12 cellular contexts compared by ENCODE assay signal in the genomic region with DNA sequence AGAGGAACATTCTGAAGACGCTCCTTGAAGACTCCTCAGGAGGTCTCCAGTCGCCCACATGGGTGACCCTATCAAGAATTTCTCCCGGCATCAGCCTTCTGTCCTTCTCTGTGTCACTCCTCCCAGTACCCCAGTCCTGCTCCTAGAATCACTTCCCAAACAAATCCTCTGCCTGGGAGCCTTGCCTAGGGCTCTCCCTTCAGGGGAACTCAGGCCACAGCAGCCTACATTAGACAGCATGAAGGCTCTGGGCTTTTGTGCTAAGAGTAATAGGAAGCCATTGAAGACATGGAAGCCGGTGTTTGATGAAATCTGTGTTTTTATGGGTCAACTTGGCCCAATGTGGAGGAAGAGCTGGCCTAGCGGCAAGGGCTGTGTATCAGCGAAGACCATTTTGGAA. TPM values are rescaled to one million over a fixed set of nuclear protein-coding genes. Genes with fewer than 3 reads are reported as not detected.
DNase-seq lines count a peak whose midpoint lies in the region; ATAC-seq, FAIRE-seq and TF ChIP-seq lines count a peak whose summit lies in the region.
"Not testable (repeated sequence)": the region's sequence is repeated elsewhere in the genome, so short reads cannot be mapped to it uniquely, and the experiment has no call there.
"Had no signal": no experiment of that assay in that cellular context is flagged by ENCODE, and none has a peak within 500 bp of the region (broad histone marks: within the 10 kb centered on the region; RNA-seq: fewer than 3 reads in every experiment).

No MANE protein-coding gene starts in this region.

- not testable (repeated sequence) for H3K27ac ChIP-seq in GM23338 (ENCODE audit: low read depth); H1 (ENCODE audit: low read depth, low read length); mesendoderm (ENCODE audit: low read depth, low read length); neural progenitor cell

- not testable (repeated sequence) for H4K5ac ChIP-seq in H1 (ENCODE audit: insufficient read length, low read depth, low read length); mesendoderm (ENCODE audit: low read length)

- H3K9me3 ChIP-seq in H1 (ENCODE audit: insufficient read depth in 2 of 2, low read depth in 1 of 2, low read length in 1 of 2); neural progenitor cell (ENCODE audit: low read depth): not testable (repeated sequence)

- not testable (repeated sequence) for H2BK12ac ChIP-seq in H1 (ENCODE audit: low read depth, low read length)

- H3K79me2 ChIP-seq in GM23338 (replicated peaks; ENCODE audit: insufficient read depth); H1 (ENCODE audit: control insufficient read depth in 1 of 2, insufficient read depth in 2 of 2, low read length in 2 of 2); mesendoderm (ENCODE audit: control insufficient read depth, insufficient read depth, low read length); neural progenitor cell (ENCODE audit: low read depth): not testable (repeated sequence)

- DNase-seq in GM23338 (ENCODE audit: low spot score); WTC11 (ENCODE audit: low spot score); H1 (ENCODE audit: low read depth in 1 of 2, low spot score in 2 of 2); left lobe of liver (ENCODE audit: low spot score); mesendoderm; neural progenitor cell (ENCODE audit: low spot score): not testable (repeated sequence)

- H2BK120ac ChIP-seq in H1 (replicated peaks; ENCODE audit: low read depth, low read length); mesendoderm (ENCODE audit: low read depth, low read length): not testable (repeated sequence)

- not testable (repeated sequence) for H2AFZ ChIP-seq in GM23338; H1 (ENCODE audit: low read length)
- peak overlapping the region; percentile 69 for H2AFZ ChIP-seq in neural progenitor cell (replicated peaks)

- H3K27ac Mint-ChIP-seq in GM23338, WTC11, neural progenitor cell: not testable (repeated sequence)

- TF ChIP-seq RAD21 in H1 (IDR thresholded peaks at IDR 0.05 in 1 of 2, conservative IDR thresholded peaks at IDR 0.05 in 1 of 2; ENCODE audit: low read depth in 2 of 2, low read length in 2 of 2), result not testable (repeated sequence)

- not testable (repeated sequence) for TF ChIP-seq EP300 in H1 (IDR thresholded peaks at IDR 0.05; ENCODE audit: borderline replicate concordance in 1 of 2, low read depth in 2 of 2, low read length in 2 of 2)

- not testable (repeated sequence) for H2AK5ac ChIP-seq in H1 (ENCODE audit: low read depth, low read length); mesendoderm (ENCODE audit: low read length)

- not testable (repeated sequence) for H3K4me2 ChIP-seq in GM23338; H1 (ENCODE audit: insufficient read depth in 1 of 2, low read depth in 2 of 2, low read length in 2 of 2); mesendoderm (ENCODE audit: low read length); neural progenitor cell

- H3K4ac ChIP-seq in H1 (replicated peaks; ENCODE audit: insufficient read length, low read depth, low read length); mesendoderm (ENCODE audit: low read depth, low read length): not testable (repeated sequence)

- H3K56ac ChIP-seq in H1 (replicated peaks; ENCODE audit: insufficient read length, low read depth, low read length), result not testable (repeated sequence)
- peak overlapping the region; percentile 64 for H3K56ac ChIP-seq in mesendoderm (ENCODE audit: low read length)

- not testable (repeated sequence) for H2BK20ac ChIP-seq in H1 (ENCODE audit: low read length)

- H3K14ac ChIP-seq in H1 (ENCODE audit: insufficient read length), result not testable (repeated sequence)

- H3K23ac ChIP-seq in H1 (ENCODE audit: insufficient read length); mesendoderm (ENCODE audit: low read length): not testable (repeated sequence)

- H3K9me3 Mint-ChIP-seq in GM23338, result peaks cover 14% of the 10 kb centered on the region
- peaks cover 26% of the 10 kb centered on the region for H3K9me3 Mint-ChIP-seq in WTC11
- H3K9me3 Mint-ChIP-seq in neural progenitor cell, result not testable (repeated sequence)

- peak; percentile 89 for ATAC-seq in GM23338
- peak; percentile 92 for ATAC-seq in WTC11
- peak; percentile 20 for ATAC-seq in left lobe of liver

- CTCF ChIA-PET in WTC11 (lab: Charles Lee), result not testable (repeated sequence)
- CTCF ChIA-PET in H1 (lab: Charles Lee; ENCODE audit: partially characterized antibody), result interaction anchor here (1.9 kb wide), 1 partner anchor 9 kb away, joined by 5 read pairs; no protein-coding TSS in a partner anchor

- H2BK5ac ChIP-seq in H1 (ENCODE audit: low read depth, low read length), result not testable (repeated sequence)
- peak overlapping the region; percentile 67 for H2BK5ac ChIP-seq in mesendoderm (ENCODE audit: low read length)

- not testable (repeated sequence) for H3K9ac ChIP-seq in H1 (replicated peaks in 1 of 4; ENCODE audit: extremely low read depth in 1 of 4, low read depth in 3 of 4, low read length in 3 of 4); mesendoderm (ENCODE audit: low read length); neural progenitor cell

- H2BK15ac ChIP-seq in H1 (ENCODE audit: low read length); mesendoderm (replicated peaks; ENCODE audit: low read depth): not testable (repeated sequence)

- not testable (repeated sequence) for H4K8ac ChIP-seq in H1 (ENCODE audit: extremely low read depth, insufficient read depth, low read length); mesendoderm (ENCODE audit: low read depth, low read length)

- WGBS in H1 (ENCODE audit: extremely low coverage in 1 of 2, insufficient coverage in 1 of 2, insufficient read length in 1 of 2, insufficient replicate concordance in 2 of 2, low coverage in 1 of 2, low lambda C conversion rate in 2 of 2, missing lambda C conversion rate in 1 of 2), 2 experiments, result 90% methylated on average over 3 of the region's 6 CpGs; no CpG with 5 or more reads in 1 of the 2 experiments
- WGBS in mesendoderm (ENCODE audit: extremely low coverage, insufficient coverage, low lambda C conversion rate), result no CpG with 5 or more reads among the region's 6 CpGs

- not testable (repeated sequence) for H3K4me3 Mint-ChIP-seq in GM23338, WTC11, neural progenitor cell

- not testable (repeated sequence) for H3K4me1 ChIP-seq in GM23338 (ENCODE audit: insufficient read depth); H1 (replicated peaks in 1 of 4; ENCODE audit: control insufficient read depth in 3 of 4, insufficient read depth in 4 of 4, low read length in 3 of 4); mesendoderm (ENCODE audit: control insufficient read depth, low read depth, low read length); neural progenitor cell

- H3K4me1 Mint-ChIP-seq in GM23338 (peaks cover 49% of the 10 kb centered on the region), WTC11 (peaks cover 34% of the 10 kb centered on the region)
- H3K4me1 Mint-ChIP-seq in neural progenitor cell, result not testable (repeated sequence)

- H3K4me3 ChIP-seq in GM23338; H1 (ENCODE audit: extremely low read depth in 1 of 4, insufficient read depth in 2 of 4, low read depth in 3 of 4, low read length in 4 of 4); mesendoderm (ENCODE audit: low read length); neural progenitor cell: not testable (repeated sequence)

- not testable (repeated sequence) for H3F3A ChIP-seq in GM23338 (replicated peaks; ENCODE audit: low read depth); neural progenitor cell (ENCODE audit: low read depth)

- TF ChIP-seq POLR2A in H1 (IDR thresholded peaks at IDR 0.05; ENCODE audit: control extremely low read depth in 1 of 2, low read depth in 2 of 2, low read length in 2 of 2), result not testable (repeated sequence)

- not testable (repeated sequence) for H3K36me3 Mint-ChIP-seq in GM23338 (ENCODE audit: low read depth); neural progenitor cell
- peaks cover 20% of the 10 kb centered on the region for H3K36me3 Mint-ChIP-seq in WTC11

- not testable (repeated sequence) for H3K27me3 ChIP-seq in GM23338 (ENCODE audit: insufficient read depth); H1 (replicated peaks in 1 of 4; ENCODE audit: control insufficient read depth in 3 of 4, extremely low read depth in 1 of 4, insufficient read depth in 3 of 4, low read length in 3 of 4); mesendoderm (ENCODE audit: insufficient read depth, low read length, poor library complexity); neural progenitor cell

- not testable (repeated sequence) for H3K18ac ChIP-seq in H1 (ENCODE audit: extremely low read depth, low read length); mesendoderm (ENCODE audit: low read length)

- H4K20me1 ChIP-seq in GM23338 (replicated peaks; ENCODE audit: insufficient read depth); H1 (replicated peaks in 1 of 2; ENCODE audit: control insufficient read depth in 1 of 2, insufficient read depth in 2 of 2, low read length in 2 of 2); neural progenitor cell (ENCODE audit: low read depth): not testable (repeated sequence)

- H3K79me1 ChIP-seq in H1 (ENCODE audit: low read depth, low read length); mesendoderm (ENCODE audit: low read length): not testable (repeated sequence)

- POLR2A ChIA-PET in WTC11 (lab: Charles Lee); H1 (lab: Charles Lee; ENCODE audit: partially characterized antibody): not testable (repeated sequence)

- H4K91ac ChIP-seq in H1 (replicated peaks; ENCODE audit: insufficient read length, low read length), result not testable (repeated sequence)

- not testable (repeated sequence) for H3K9me2 ChIP-seq in GM23338 (ENCODE audit: insufficient read depth)

- H3K23me2 ChIP-seq in H1 (ENCODE audit: low read depth, low read length), result not testable (repeated sequence)

- TF ChIP-seq CTCF in GM23338 (conservative IDR thresholded peaks at IDR 0.05; ENCODE audit: low read depth in 2 of 2); WTC11 (IDR thresholded peaks at IDR 0.05); H1 (IDR thresholded peaks at IDR 0.05; ENCODE audit: control extremely low read depth in 1 of 3, insufficient read depth in 1 of 3, low read depth in 1 of 3, low read length in 3 of 3); neural progenitor cell (IDR thresholded peaks at IDR 0.05): not testable (repeated sequence)

- peak; percentile 36 for FAIRE-seq in H1 (lab: Jason Lieb, UNC)

- H3K36me3 ChIP-seq in GM23338 (ENCODE audit: insufficient read depth); H1 (ENCODE audit: control insufficient read depth in 2 of 4, insufficient read depth in 4 of 4, low read length in 3 of 4); mesendoderm (ENCODE audit: control insufficient read depth, insufficient read depth, low read length); neural progenitor cell: not testable (repeated sequence)

- peaks cover 11% of the 10 kb centered on the region for H3K27me3 Mint-ChIP-seq in GM23338 (ENCODE audit: insufficient read depth, low read depth, poor library complexity)
- H3K27me3 Mint-ChIP-seq in WTC11 (ENCODE audit: low read depth), result not testable (repeated sequence)
- peaks cover 12% of the 10 kb centered on the region for H3K27me3 Mint-ChIP-seq in neural progenitor cell (ENCODE audit: insufficient read depth, low read depth)

RNA-seq across cellular contexts. Expression of a gene that starts 13.7 kb away (rescaled TPM):
- total RNA-seq in GM23338 (2014; rRNA removed; shearing (Covaris generic)), result not detected in 2 replicates
- polyA plus RNA-seq in GM23338 (2016; fragmentation: Nextera tagmentation; extraction: Ambion mirVana) (not detected in 2 replicates), H1 (2011; rRNA removed) (0.02 TPM in 1 of 2 replicates, not detected in the other)
- total RNA-seq in WTC11 (2021) (0.07 to 0.31 TPM in 2 of 3 replicates, not detected in the other), left lobe of liver (0.60 TPM), neural progenitor cell (ENCODE audit: low replicate concordance) (0.56 and 0.82 TPM in 2 replicates)
- total RNA-seq in H1 (2021; fragmentation: NEBNext Ultra II Directional; extraction: Animal tissue kit (Norgen Biotek cat#: 25700)), result not detected in 2 replicates
- polyA plus RNA-seq in H1 (2011; cell fraction: cytosol; rRNA removed), result not detected
- polyA plus RNA-seq in H1 (2011; cell fraction: nucleus; rRNA removed), result not detected
- polyA plus RNA-seq in H1 (2012, experiment 1 of 2), result not detected in 4 replicates
- 0.08 TPM for polyA plus RNA-seq in H1 (2012, experiment 2 of 2)
- polyA plus RNA-seq in H1 (2013, experiment 1 of 2), result not detected
- polyA plus RNA-seq in H1 (2013, experiment 2 of 2), result 0.02 TPM
- 0.66 TPM in 1 of 2 replicates, not detected in the other for polyA minus RNA-seq in H1 (2011; rRNA and poly(A)+ RNA removed)
- polyA minus RNA-seq in H1 (2011; cell fraction: cytosol; rRNA and poly(A)+ RNA removed), result not detected
- not detected for polyA minus RNA-seq in H1 (2011; cell fraction: nucleus; rRNA and poly(A)+ RNA removed)
- polyA plus RNA-seq in mesendoderm (2013, experiment 1 of 2), result 0.01 TPM
- polyA plus RNA-seq in mesendoderm (2013, experiment 2 of 2), result 0.01 TPM
- total RNA-seq: A172; B cell; Caco-2; CD4-positive, alpha-beta T cell; CD8-positive, alpha-beta T cell had no signal
- polyA plus RNA-seq: A549 had no signal

RNA-seq across cellular contexts. Expression of a gene that starts 27.3 kb away (rescaled TPM):
- total RNA-seq in GM23338 (2014; rRNA removed; shearing (Covaris generic)), result not detected in 2 replicates
- polyA plus RNA-seq in GM23338 (2016; fragmentation: Nextera tagmentation; extraction: Ambion mirVana) (not detected in 2 replicates), H1 (2011; rRNA removed) (0.11 and 0.12 TPM in 2 replicates)
- total RNA-seq in WTC11 (2021) (0.26 to 0.60 TPM (median 0.32 TPM) in 3 replicates), left lobe of liver (26.9 TPM), neural progenitor cell (ENCODE audit: low replicate concordance) (not detected in 2 replicates)
- total RNA-seq in H1 (2021; fragmentation: NEBNext Ultra II Directional; extraction: Animal tissue kit (Norgen Biotek cat#: 25700)), result not detected in 2 replicates
- polyA plus RNA-seq in H1 (2011; cell fraction: cytosol; rRNA removed), result 0.04 TPM
- polyA plus RNA-seq in H1 (2011; cell fraction: nucleus; rRNA removed), result 0.19 TPM
- 0.11 to 0.28 TPM (median 0.25 TPM) in 3 of 4 replicates, not detected in the other for polyA plus RNA-seq in H1 (2012, experiment 1 of 2)
- polyA plus RNA-seq in H1 (2012, experiment 2 of 2), result not detected
- polyA plus RNA-seq in H1 (2013, experiment 1 of 2), result 0.10 TPM
- 0.09 TPM for polyA plus RNA-seq in H1 (2013, experiment 2 of 2)
- polyA minus RNA-seq in H1 (2011; rRNA and poly(A)+ RNA removed), result 0.15 TPM in 1 of 2 replicates, not detected in the other
- not detected for polyA minus RNA-seq in H1 (2011; cell fraction: cytosol; rRNA and poly(A)+ RNA removed)
- not detected for polyA minus RNA-seq in H1 (2011; cell fraction: nucleus; rRNA and poly(A)+ RNA removed)
- polyA plus RNA-seq in mesendoderm (2013, experiment 1 of 2), result 0.74 TPM
- polyA plus RNA-seq in mesendoderm (2013, experiment 2 of 2), result 0.66 TPM
- total RNA-seq: Caco-2 had no signal
- polyA plus RNA-seq: A549 had no signal

RNA-seq across cellular contexts. Expression of a gene that starts 51.5 kb away (rescaled TPM):
- 10.4 and 12.4 TPM in 2 replicates for total RNA-seq in GM23338 (2014; rRNA removed; shearing (Covaris generic))
- polyA plus RNA-seq in GM23338 (2016; fragmentation: Nextera tagmentation; extraction: Ambion mirVana) (4.9 and 5.5 TPM in 2 replicates), H1 (2011; rRNA removed) (7.8 and 8.1 TPM in 2 replicates)
- total RNA-seq in WTC11 (2021) (11.2 to 12.5 TPM (median 12.4 TPM) in 3 replicates), left lobe of liver (44.4 TPM), neural progenitor cell (ENCODE audit: low replicate concordance) (10.9 and 12.8 TPM in 2 replicates)
- total RNA-seq in H1 (2021; fragmentation: NEBNext Ultra II Directional; extraction: Animal tissue kit (Norgen Biotek cat#: 25700)), result 11.0 and 12.0 TPM in 2 replicates
- 10.3 TPM for polyA plus RNA-seq in H1 (2011; cell fraction: cytosol; rRNA removed)
- polyA plus RNA-seq in H1 (2011; cell fraction: nucleus; rRNA removed), result 14.1 TPM
- 13.9 to 18.7 TPM (median 16.3 TPM) in 4 replicates for polyA plus RNA-seq in H1 (2012, experiment 1 of 2)
- 3.6 TPM for polyA plus RNA-seq in H1 (2012, experiment 2 of 2)
- 5.3 TPM for polyA plus RNA-seq in H1 (2013, experiment 1 of 2)
- 4.5 TPM for polyA plus RNA-seq in H1 (2013, experiment 2 of 2)
- 16.0 and 25.7 TPM in 2 replicates for polyA minus RNA-seq in H1 (2011; rRNA and poly(A)+ RNA removed)
- polyA minus RNA-seq in H1 (2011; cell fraction: cytosol; rRNA and poly(A)+ RNA removed), result 7.4 TPM
- polyA minus RNA-seq in H1 (2011; cell fraction: nucleus; rRNA and poly(A)+ RNA removed), result 8.8 TPM
- polyA plus RNA-seq in mesendoderm (2013, experiment 1 of 2), result 3.8 TPM
- 4.1 TPM for polyA plus RNA-seq in mesendoderm (2013, experiment 2 of 2)

Comparison
In these comparisons a context has a peak if more than half of its experiments do, and no peak if none do; other contexts are left out.
1. ATAC-seq: peak in every context shown above with its lines; median percentile 92 in WTC11; 89 in GM23338; 20 in left lobe of liver.
2. RNA of a gene that starts 27.3 kb away (total RNA-seq): 26.9 TPM in left lobe of liver (single experiment); 0.26 to 0.60 TPM in WTC11, not detected in H1, not detected in GM23338 and not detected in neural progenitor cell; every median in the first group is over 10 times any median in the second.